ENCODE assay signal across 13 cellular contexts in the genomic region with DNA sequence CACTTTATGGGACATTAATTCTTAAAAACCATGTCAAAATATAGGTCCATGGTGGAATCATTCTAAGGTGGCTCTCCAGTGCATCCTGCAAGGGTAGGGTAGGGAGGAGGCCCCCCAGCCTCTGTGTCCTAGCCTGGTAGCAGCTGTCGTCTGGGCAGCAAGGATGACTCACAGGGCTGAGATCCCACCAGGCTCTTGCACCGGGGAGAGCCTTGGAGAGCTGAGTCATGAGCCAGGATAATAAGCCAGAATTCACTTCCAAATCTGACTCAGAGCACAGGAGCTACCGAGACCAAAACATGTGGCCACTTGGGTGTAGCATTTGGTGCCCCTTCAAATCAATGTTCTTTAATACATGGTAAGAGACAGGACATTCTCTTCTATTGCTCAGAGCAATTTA.
DNase-seq lines count a peak whose midpoint lies in the region; ATAC-seq and TF ChIP-seq lines count a peak whose summit lies in the region.
"Had no signal": no experiment of that assay in that cellular context is flagged by ENCODE, and none has a peak within 500 bp of the region (broad histone marks: within the 10 kb centered on the region; RNA-seq: fewer than 3 reads in every experiment).

No MANE protein-coding gene starts in this region.

- H3K27ac ChIP-seq in dorsolateral prefrontal cortex (no peak overlapping the region), left lung (no peak overlapping the region), upper lobe of right lung (no peak overlapping the region)
- H3K27ac ChIP-seq: 22Rv1 had no signal

- ATAC-seq in left lung = peak; percentile 90
- ATAC-seq in upper lobe of right lung = peak; percentile 48
- no peak for ATAC-seq in GM21526 (IDR thresholded peaks at IDR 0.05; ENCODE audit: low FRiP score, unreplicated experiment)
- no peak for ATAC-seq in GM18909 (IDR thresholded peaks at IDR 0.05; ENCODE audit: poor library complexity, unreplicated experiment)
- ATAC-seq: esophagus mucosa, Panc1 had no signal

- no peaks in the 10 kb centered on the region for H3K9me3 ChIP-seq in left lung
- no peaks in the 10 kb centered on the region for H3K9me3 ChIP-seq in upper lobe of right lung
- H3K9me3 ChIP-seq: HAP-1 had no signal

- no peak overlapping the region for H3K4me3 ChIP-seq in dorsolateral prefrontal cortex
- no peak overlapping the region for H3K4me3 ChIP-seq in left lung
- no peak overlapping the region for H3K4me3 ChIP-seq in upper lobe of right lung
- H3K4me3 ChIP-seq: HAP-1 had no signal

- intact Hi-C loops in dorsolateral prefrontal cortex (cut with DNase I) (no loop called here), left lung (cut with DNase I) (no loop called here), upper lobe of right lung (cut with DNase I) (no loop called here)

- H3K36me3 ChIP-seq in left lung = no peaks in the 10 kb centered on the region
- no peaks in the 10 kb centered on the region for H3K36me3 ChIP-seq in upper lobe of right lung
- H3K36me3 ChIP-seq: HAP-1 had no signal

- TF ChIP-seq CTCF in dorsolateral prefrontal cortex (IDR thresholded peaks at IDR 0.05 in 54 of 56, conservative IDR thresholded peaks at IDR 0.05 in 2 of 56; ENCODE audit: low read depth in 1 of 56, partially characterized antibody in 56 of 56) (no peak), left lung (IDR thresholded peaks at IDR 0.05) (no peak), upper lobe of right lung (IDR thresholded peaks at IDR 0.05) (no peak)

- H3K27me3 ChIP-seq in dorsolateral prefrontal cortex = no peaks in the 10 kb centered on the region
- H3K27me3 ChIP-seq in left lung = no peaks in the 10 kb centered on the region
- H3K27me3 ChIP-seq in upper lobe of right lung = no peaks in the 10 kb centered on the region

- DNase-seq in DMS 273 treated with DMSO at 0.1 percent for 48 hours (lab: John Stamatoyannopoulos, UW) (peak; percentile 0), DMS 273 (lab: John Stamatoyannopoulos, UW; ENCODE audit: unreplicated experiment) (no peak), dorsolateral prefrontal cortex (peak in 6 of 10 donors; percentile 35 to 81 (median 47)), left lung (peak in 1 of 2 donors; percentile 57), upper lobe of right lung (no peak), AML-193 (lab: John Stamatoyannopoulos, UW) (no peak)
- DNase-seq: activated T-cell treated with anti-CD3 and anti-CD28 coated beads, Interleukin-2, amount 50 U/mL, for 48 hours had no signal

- H3K4me1 ChIP-seq in left lung (no peaks in the 10 kb centered on the region), upper lobe of right lung (no peaks in the 10 kb centered on the region)
- H3K4me1 ChIP-seq: HAP-1 had no signal

Comparison
In these comparisons a context has a peak if more than half of its experiments do, and no peak if none do; other contexts are left out.
1. DNase-seq: peak in DMS 273 treated with DMSO at 0.1 percent for 48 hours (single experiment) and dorsolateral prefrontal cortex (6 of 10); none in DMS 273 (single experiment), upper lobe of right lung (single experiment) and AML-193 (0 of 2).
2. ATAC-seq: peak in left lung (single experiment) and upper lobe of right lung (single experiment); none in GM21526 (single experiment) and GM18909 (single experiment).